Comparison of ENCODE assay signal across 1 cellular context in the genomic region with DNA sequence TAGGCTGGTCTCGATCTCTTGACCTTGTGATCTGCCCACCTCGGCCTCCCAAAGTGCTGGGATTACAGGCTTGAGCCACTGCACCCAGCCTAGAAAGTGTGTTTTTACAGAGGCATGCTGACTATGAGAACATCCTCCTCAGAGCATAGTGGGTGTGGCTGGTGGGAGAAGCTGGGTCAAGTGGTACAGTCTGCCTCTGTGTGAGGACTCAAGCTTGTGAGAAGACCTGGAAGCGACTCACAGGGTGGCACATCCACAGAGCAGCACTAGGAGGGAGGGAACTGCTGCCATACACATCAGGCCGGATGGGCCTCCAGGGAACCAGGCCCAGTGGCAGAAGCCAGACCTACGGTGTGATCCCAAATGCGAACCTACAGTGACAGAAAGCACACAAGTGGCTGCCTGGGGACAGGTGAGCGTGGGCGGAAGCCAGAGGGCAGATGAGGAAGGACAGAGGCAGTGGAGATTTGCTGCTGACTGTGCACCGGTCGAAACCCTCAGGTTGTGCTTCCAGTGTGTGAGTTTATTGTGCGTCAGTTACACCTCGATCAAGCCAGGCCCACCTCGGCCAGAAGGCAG.
TF ChIP-seq lines count a peak whose summit lies in the region.

No MANE protein-coding gene starts in this region.

TF ChIP-seq in HepG2, 621 proteins besides CTCF, POLR2A, EP300 and RAD21 (continued from another document):
- TF ChIP-seq GMEB1 (CRISPR knock-in tag; IDR thresholded peaks at IDR 0.05; ENCODE audit: borderline replicate concordance) (no peak), TBX2 (CRISPR knock-in tag; IDR thresholded peaks at IDR 0.05; ENCODE audit: borderline replicate concordance) (no peak), CHCHD3 (CRISPR knock-in tag; IDR thresholded peaks at IDR 0.05) (no peak), MAFK (conservative IDR thresholded peaks at IDR 0.05 in 1 of 2, IDR thresholded peaks at IDR 0.05 in 1 of 2; ENCODE audit: low read length in 2 of 2) (0 out of 4 replicates have a peak, but pooled peaks of 1 of the 2 experiments have one; percentile 14), ZNF225 (CRISPR knock-in tag; IDR thresholded peaks at IDR 0.05) (0 out of 2 replicates have a peak, but pooled peaks have one; percentile 26), ZNF530 (CRISPR knock-in tag; IDR thresholded peaks at IDR 0.05; ENCODE audit: low read depth) (no peak)
- TF ChIP-seq, protein P1, sequence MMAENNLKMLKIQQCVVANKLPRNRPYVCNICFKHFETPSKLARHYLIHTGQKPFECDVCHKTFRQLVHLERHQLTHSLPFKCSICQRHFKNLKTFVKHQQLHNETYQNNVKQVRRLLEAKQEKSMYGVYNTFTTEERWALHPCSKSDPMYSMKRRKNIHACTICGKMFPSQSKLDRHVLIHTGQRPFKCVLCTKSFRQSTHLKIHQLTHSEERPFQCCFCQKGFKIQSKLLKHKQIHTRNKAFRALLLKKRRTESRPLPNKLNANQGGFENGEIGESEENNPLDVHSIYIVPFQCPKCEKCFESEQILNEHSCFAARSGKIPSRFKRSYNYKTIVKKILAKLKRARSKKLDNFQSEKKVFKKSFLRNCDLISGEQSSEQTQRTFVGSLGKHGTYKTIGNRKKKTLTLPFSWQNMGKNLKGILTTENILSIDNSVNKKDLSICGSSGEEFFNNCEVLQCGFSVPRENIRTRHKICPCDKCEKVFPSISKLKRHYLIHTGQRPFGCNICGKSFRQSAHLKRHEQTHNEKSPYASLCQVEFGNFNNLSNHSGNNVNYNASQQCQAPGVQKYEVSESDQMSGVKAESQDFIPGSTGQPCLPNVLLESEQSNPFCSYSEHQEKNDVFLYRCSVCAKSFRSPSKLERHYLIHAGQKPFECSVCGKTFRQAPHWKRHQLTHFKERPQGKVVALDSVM (CRISPR knock-in tag; IDR thresholded peaks at IDR 0.05) = no peak
